ENCODE assay signal across 9 cellular contexts in genomic region chr18:59308201-59309014, GRCh38.
DNase-seq lines count a peak whose midpoint lies in the region; ATAC-seq lines count a peak whose summit lies in the region.
"Had no signal": no experiment of that assay in that cellular context is flagged by ENCODE, and none has a peak within 500 bp of the region (broad histone marks: within the 10 kb centered on the region; RNA-seq: fewer than 3 reads in every experiment).

No MANE protein-coding gene starts in this region.

- peak; percentile 80 for ATAC-seq in HG03066 (IDR thresholded peaks at IDR 0.05; ENCODE audit: low read depth, unreplicated experiment)

- DNase-seq in NCI-H524 (lab: John Stamatoyannopoulos, UW) (peak; percentile 38 to 70), NCI-H524 treated with DMSO at 0.1 percent for 48 hours (lab: John Stamatoyannopoulos, UW) (no peak), NCI-H2196 (lab: John Stamatoyannopoulos, UW; ENCODE audit: unreplicated experiment) (peak; percentile 82), cerebellar cortex (ENCODE audit: low spot score) (peak; percentile 25), kidney glomerular epithelial cell (lab: John Stamatoyannopoulos, UW) (peak; percentile 25)
- DNase-seq in activated CD4-positive, CD25-positive, alpha-beta regulatory T cell treated with anti-CD3 and anti-CD28 coated beads, Interleukin-2, amount 50 U/mL, for 16 hours (ENCODE audit: low read depth, low spot score): peak; percentile 37
- peak; percentile 79 to 82 for DNase-seq in stimulated activated CD4-positive, alpha-beta T cell treated with anti-CD3 and anti-CD28 coated beads, Interleukin-2, amount 100 ng/mL, for 24 hours
- DNase-seq: DND-41 had no signal
